8 cellular contexts compared by ENCODE assay signal in the genomic region with DNA sequence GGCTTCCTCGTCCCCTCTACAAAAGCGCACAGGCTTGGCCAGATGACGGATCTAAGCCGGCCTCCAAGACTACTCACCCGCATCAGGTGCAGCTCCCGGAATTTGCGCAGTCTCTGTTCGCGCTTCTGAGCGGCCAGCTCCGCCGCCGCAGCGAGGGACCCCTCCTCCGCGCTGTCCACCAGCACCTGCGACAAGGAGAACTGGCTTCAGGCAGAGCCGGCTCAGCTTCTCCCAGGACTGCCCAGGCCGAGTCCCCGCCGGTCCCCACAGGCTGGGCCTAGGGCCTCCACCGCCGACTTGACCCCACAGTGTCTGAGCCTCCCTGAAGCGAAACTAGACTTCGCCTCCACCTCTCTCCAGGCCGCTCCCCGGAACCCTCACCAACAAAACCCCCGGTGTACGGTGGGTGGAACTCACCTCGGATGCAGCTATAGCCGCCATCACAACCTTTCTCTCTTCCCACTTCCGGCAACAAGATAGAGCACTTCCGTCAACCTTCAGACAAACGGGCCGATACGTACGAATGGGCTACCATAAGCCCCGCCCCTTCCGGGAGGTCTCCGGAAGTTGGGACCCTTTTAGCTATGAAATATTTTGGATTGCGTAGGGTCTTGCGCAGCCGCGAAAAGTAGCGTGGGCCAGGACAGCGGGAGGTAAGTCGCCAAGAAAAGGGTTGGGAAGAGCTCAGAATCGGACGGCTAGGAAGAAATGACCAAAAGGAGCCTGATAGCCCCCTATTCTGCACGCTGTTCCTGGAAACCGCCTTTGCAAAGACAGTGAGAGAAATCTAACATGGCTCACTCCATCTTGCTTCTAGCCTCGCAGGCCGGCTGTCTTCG. TPM values are rescaled to one million over a fixed set of nuclear protein-coding genes. Genes with fewer than 3 reads are reported as not detected.
A peak's percentile ranks its signal among the peaks of the same experiment; 100 is the strongest.
DNase-seq lines count a peak whose midpoint lies in the region; ATAC-seq and TF ChIP-seq lines count a peak whose summit lies in the region.

Gene SYF2 (minus strand): TSS at position 476 of the 839 bp plus-strand sequence. CDS start 35 bp downstream, at position 441.

- peaks cover 35% of the 10 kb centered on the region for H3K4me1 Mint-ChIP-seq in activated T-cell treated with anti-CD3 and anti-CD28 coated beads, Interleukin-2, amount 50 U/mL, for 24 hours (ENCODE audit: low read depth)

- peak within 1 kb of the TSS; percentile 71 to 93 (median 80) for H3K4me3 ChIP-seq in esophagus muscularis mucosa
- peak within 1 kb of the TSS; percentile 95 to 96 for H3K4me3 ChIP-seq in muscle layer of colon (ENCODE audit: low read depth in 1 of 2, low read length in 2 of 2)

- WGBS in esophagus muscularis mucosa, result under 1% methylated on average over 29 of the region's 54 CpGs

- peak; percentile 80 for ATAC-seq in GM21723 (IDR thresholded peaks at IDR 0.05; ENCODE audit: unreplicated experiment)

- no peak for TF ChIP-seq EP300 in esophagus muscularis mucosa (IDR thresholded peaks at IDR 0.05)

- H3K27ac Mint-ChIP-seq in activated T-cell treated with anti-CD3 and anti-CD28 coated beads, Interleukin-2, amount 50 U/mL, for 24 hours, result no peak within 1 kb of the TSS

- peak; percentile 84 for TF ChIP-seq POLR2A in esophagus muscularis mucosa (IDR thresholded peaks at IDR 0.05; ENCODE audit: low read depth)

- H3K4me1 ChIP-seq in esophagus muscularis mucosa (peaks cover 28 to 51% (median 38%) of the 10 kb centered on the region in 4 donors), muscle layer of colon (ENCODE audit: insufficient read depth, low read length) (peaks cover 22% of the 10 kb centered on the region)

- peaks cover 43% of the 10 kb centered on the region for H3K36me3 Mint-ChIP-seq in activated T-cell treated with anti-CD3 and anti-CD28 coated beads, Interleukin-2, amount 50 U/mL, for 24 hours (ENCODE audit: low read depth)

- peak within 1 kb of the TSS; percentile 89 to 95 (median 92) for H3K27ac ChIP-seq in esophagus muscularis mucosa (replicated peaks in 1 of 4)
- H3K27ac ChIP-seq in muscle layer of colon (ENCODE audit: low read depth, low read length), result peak within 1 kb of the TSS; percentile 100

- TF ChIP-seq CTCF in esophagus muscularis mucosa (IDR thresholded peaks at IDR 0.05), result no peak

- H3K9me3 ChIP-seq in esophagus muscularis mucosa (no peaks in the 10 kb centered on the region), muscle layer of colon (ENCODE audit: low read length) (no peaks in the 10 kb centered on the region)

- intact Hi-C loops in esophagus muscularis mucosa (cut with DNase I), result no loop called here

- DNase-seq in DMS153 (lab: John Stamatoyannopoulos, UW), result peak; percentile 74
- peak; percentile 80 for DNase-seq in KG1 (lab: John Stamatoyannopoulos, UW)
- peak; percentile 90 for DNase-seq in activated T-cell treated with anti-CD3 and anti-CD28 coated beads, Interleukin-2, amount 50 U/mL, for 24 hours
- DNase-seq in esophagus muscularis mucosa (ENCODE audit: extremely low spot score), result peak; percentile 98
- DNase-seq in stimulated activated CD8-positive, alpha-beta memory T cell treated with anti-CD3 and anti-CD28 coated beads, Interleukin-7, amount 100 ng/mL, for 24 hours (ENCODE audit: low read depth), result peak; percentile 85

- H3K36me3 ChIP-seq in esophagus muscularis mucosa (peaks cover 20 to 50% (median 38%) of the 10 kb centered on the region in 4 donors), muscle layer of colon (ENCODE audit: insufficient read depth, low read length) (peaks cover 36% of the 10 kb centered on the region)

- H3K27me3 ChIP-seq in esophagus muscularis mucosa (no peaks in the 10 kb centered on the region), muscle layer of colon (ENCODE audit: control insufficient read depth in 1 of 2, insufficient read depth in 2 of 2, low read length in 2 of 2) (no peaks in the 10 kb centered on the region)

- H3K9me3 Mint-ChIP-seq in activated T-cell treated with anti-CD3 and anti-CD28 coated beads, Interleukin-2, amount 50 U/mL, for 24 hours, result no peaks in the 10 kb centered on the region

- H3K4me3 Mint-ChIP-seq in activated T-cell treated with anti-CD3 and anti-CD28 coated beads, Interleukin-2, amount 50 U/mL, for 24 hours, result no peak within 1 kb of the TSS

- no peaks in the 10 kb centered on the region for H3K27me3 Mint-ChIP-seq in activated T-cell treated with anti-CD3 and anti-CD28 coated beads, Interleukin-2, amount 50 U/mL, for 24 hours

- peak within 1 kb of the TSS; percentile 98 for H3K9ac ChIP-seq in muscle layer of colon (ENCODE audit: low read length)

TF ChIP-seq in PFSK-1, 5 proteins besides CTCF, POLR2A, EP300 and RAD21:
- peak; percentile 96 for TF ChIP-seq SIN3A (IDR thresholded peaks at IDR 0.05; ENCODE audit: borderline replicate concordance, insufficient read depth, low read length)
- no peak for TF ChIP-seq FOXP2 (optimal IDR thresholded peaks at IDR 0.05; ENCODE audit: borderline replicate concordance, extremely low read depth, extremely low read length, insufficient read depth)
- peak; percentile 9 to 14; a peak in 1 of 4 replicates for TF ChIP-seq REST (IDR thresholded peaks at IDR 0.05; ENCODE audit: insufficient read depth in 1 of 2, low read depth in 2 of 2, low read length in 2 of 2)
- peak; percentile 89 for TF ChIP-seq POLR2AphosphoS5 (IDR thresholded peaks at IDR 0.05; ENCODE audit: low read depth, low read length)
- TF ChIP-seq TAF1 (IDR thresholded peaks at IDR 0.05; ENCODE audit: borderline replicate concordance, insufficient read depth, low read length), result peak; percentile 76; the same call in 1 of the 2 replicates

RNA-seq across cellular contexts. Expression of gene SYF2, which starts in this region (rescaled TPM):
- 53.3 TPM for polyA plus RNA-seq in PFSK-1 (2012; ENCODE audit: insufficient read length, low read depth)
- 10 to 100 TPM; 56.9 to 76.7 (median 65.2) TPM for total RNA-seq in esophagus muscularis mucosa

Comparison
In these comparisons a context has a peak if more than half of its experiments do, and no peak if none do; other contexts are left out.
1. Peak in every context shown above with its lines: DNase-seq, ATAC-seq, H3K4me3 ChIP-seq and H3K27ac ChIP-seq.